ENCODE assay signal across 10 cellular contexts in the genomic region with DNA sequence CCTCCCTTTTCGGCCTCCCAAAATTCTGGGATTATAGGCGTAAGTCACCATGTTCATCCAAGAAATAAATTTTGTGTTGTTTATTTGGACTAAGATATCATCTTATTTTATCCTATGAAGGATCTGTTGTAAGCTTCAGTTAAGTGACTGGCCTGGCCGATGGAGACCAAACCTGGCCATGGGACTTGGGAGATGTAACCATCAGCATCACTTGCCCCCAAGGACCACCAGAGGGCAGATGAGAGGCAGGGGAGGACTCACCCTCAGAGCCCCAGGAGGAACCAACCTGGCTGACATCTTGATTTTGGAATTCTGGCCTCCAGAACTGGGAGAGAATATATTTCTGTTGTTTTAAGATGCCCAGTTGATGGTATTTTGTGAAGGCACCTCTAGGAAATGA.
DNase-seq lines count a peak whose midpoint lies in the region; ATAC-seq and TF ChIP-seq lines count a peak whose summit lies in the region.
"Had no signal": no experiment of that assay in that cellular context is flagged by ENCODE, and none has a peak within 500 bp of the region (broad histone marks: within the 10 kb centered on the region; RNA-seq: fewer than 3 reads in every experiment).

No MANE protein-coding gene starts in this region.

- H4K20me1 ChIP-seq in hepatocyte (ENCODE audit: insufficient read depth, poor library complexity, severe bottlenecking) = no peaks in the 10 kb centered on the region

- in situ Hi-C loops in GM13977 (cut with MboI; ENCODE audit: low pct_unique_long_range_greater_than_20kb, low sequenced_read_pairs, unreplicated experiment) = no loop called here

- H3K4me1 Mint-ChIP-seq in activated CD4-positive, alpha-beta T cell treated with anti-CD3 and anti-CD28 coated beads, Interleukin-2, amount 10 ng/mL, durations not matched to agents 24 days and 14 days = no peaks in the 10 kb centered on the region

- H3K4me1 ChIP-seq in hepatocyte (ENCODE audit: insufficient read depth) (no peaks in the 10 kb centered on the region), uterus (no peaks in the 10 kb centered on the region)

- intact Hi-C loops in activated CD4-positive, alpha-beta T cell treated with anti-CD3 and anti-CD28 coated beads, Interleukin-2, amount 10 ng/mL, durations not matched to agents 24 days and 14 days (cut with micrococcal nuclease) = no loop called here
- intact Hi-C loops in uterus (cut with DNase I; ENCODE audit: low total_unique reads) = no loop called here

- H3K9me2 ChIP-seq in hepatocyte (replicated peaks; ENCODE audit: insufficient read depth) = no peaks in the 10 kb centered on the region

- no peaks in the 10 kb centered on the region for H3K36me3 ChIP-seq in hepatocyte (replicated peaks; ENCODE audit: insufficient read depth, low read depth)
- no peaks in the 10 kb centered on the region for H3K36me3 ChIP-seq in uterus

- H3K4me3 Mint-ChIP-seq in activated CD4-positive, alpha-beta T cell treated with anti-CD3 and anti-CD28 coated beads, Interleukin-2, amount 10 ng/mL, durations not matched to agents 24 days and 14 days = no peak overlapping the region
- H3K4me3 Mint-ChIP-seq: naive thymus-derived CD8-positive, alpha-beta T cell; stimulated activated naive CD8-positive, alpha-beta T cell treated with anti-CD3 and anti-CD28 coated beads, Interleukin-15, Interleukin-2, amounts not matched to agents 100 ng/mL and 50 ng/mL, for 24 hours had no signal

- no peak overlapping the region for H3K4me3 ChIP-seq in hepatocyte
- H3K4me3 ChIP-seq in uterus = no peak overlapping the region

- H3K27ac Mint-ChIP-seq in activated CD4-positive, alpha-beta T cell treated with anti-CD3 and anti-CD28 coated beads, Interleukin-2, amount 10 ng/mL, durations not matched to agents 24 days and 14 days = no peak overlapping the region
- H3K27ac Mint-ChIP-seq: stimulated activated naive CD8-positive, alpha-beta T cell treated with anti-CD3 and anti-CD28 coated beads, Interleukin-15, Interleukin-2, amounts not matched to agents 100 ng/mL and 50 ng/mL, for 24 hours had no signal

- no peak overlapping the region for H3K4me2 ChIP-seq in hepatocyte

- H2AFZ ChIP-seq in hepatocyte = no peak overlapping the region

- WGBS in hepatocyte (ENCODE audit: low lambda C conversion rate, missing lambda C conversion rate) = 90% methylated on average over 3 of the region's 3 CpGs

- TF ChIP-seq CTCF in GM13977 (IDR thresholded peaks at IDR 0.05; ENCODE audit: extremely low read depth, insufficient read depth, missing control alignments) (peak; percentile 26), hepatocyte (IDR thresholded peaks at IDR 0.05; ENCODE audit: poor library complexity) (peak; percentile 28), uterus (IDR thresholded peaks at IDR 0.05) (no peak)

- peaks cover 2% of the 10 kb centered on the region for H3K27me3 Mint-ChIP-seq in activated CD4-positive, alpha-beta T cell treated with anti-CD3 and anti-CD28 coated beads, Interleukin-2, amount 10 ng/mL, durations not matched to agents 24 days and 14 days
- H3K27me3 Mint-ChIP-seq: naive thymus-derived CD8-positive, alpha-beta T cell; stimulated activated naive CD8-positive, alpha-beta T cell treated with anti-CD3 and anti-CD28 coated beads, Interleukin-15, Interleukin-2, amounts not matched to agents 100 ng/mL and 50 ng/mL, for 24 hours had no signal

- H3K27ac ChIP-seq in hepatocyte = no peak overlapping the region
- H3K27ac ChIP-seq in uterus = no peak overlapping the region

- no peak for TF ChIP-seq POLR2A in uterus (IDR thresholded peaks at IDR 0.05)

- H3K36me3 Mint-ChIP-seq in activated CD4-positive, alpha-beta T cell treated with anti-CD3 and anti-CD28 coated beads, Interleukin-2, amount 10 ng/mL, durations not matched to agents 24 days and 14 days (ENCODE audit: low read depth) = no peaks in the 10 kb centered on the region
- H3K36me3 Mint-ChIP-seq: naive thymus-derived CD8-positive, alpha-beta T cell had no signal

- H3K9me3 Mint-ChIP-seq in activated CD4-positive, alpha-beta T cell treated with anti-CD3 and anti-CD28 coated beads, Interleukin-2, amount 10 ng/mL, durations not matched to agents 24 days and 14 days = no peaks in the 10 kb centered on the region
- H3K9me3 Mint-ChIP-seq: naive thymus-derived CD8-positive, alpha-beta T cell; stimulated activated naive CD8-positive, alpha-beta T cell treated with anti-CD3 and anti-CD28 coated beads, Interleukin-15, Interleukin-2, amounts not matched to agents 100 ng/mL and 50 ng/mL, for 24 hours had no signal

- no peak for ATAC-seq in HG03520 (IDR thresholded peaks at IDR 0.05; ENCODE audit: unreplicated experiment)
- ATAC-seq: naive thymus-derived CD8-positive, alpha-beta T cell had no signal

- H3K27me3 ChIP-seq in hepatocyte (peaks cover 14% of the 10 kb centered on the region), uterus (no peaks in the 10 kb centered on the region)

- H3K79me2 ChIP-seq in hepatocyte = no peaks in the 10 kb centered on the region

- H3K9me3 ChIP-seq in hepatocyte (ENCODE audit: low read depth) (no peaks in the 10 kb centered on the region), uterus (no peaks in the 10 kb centered on the region)

- DNase-seq in COR-L47 (lab: John Stamatoyannopoulos, UW) (peak; percentile 28), GM13977 (ENCODE audit: low spot score) (no peak), RPMI8226 (peak; percentile 36), hepatocyte (ENCODE audit: low spot score) (peak; percentile 23), foreskin melanocyte (no peak), uterus (no peak)
- no peak for DNase-seq in activated CD4-positive, alpha-beta T cell treated with anti-CD3 and anti-CD28 coated beads, Interleukin-2, amount 10 ng/mL, durations not matched to agents 24 days and 14 days
- DNase-seq: naive thymus-derived CD8-positive, alpha-beta T cell had no signal

Comparison
In these comparisons a context has a peak if more than half of its experiments do, and no peak if none do; other contexts are left out.
1. DNase-seq: peak in COR-L47 (single experiment), RPMI8226 (single experiment) and hepatocyte (single experiment); none in GM13977 (single experiment), foreskin melanocyte (single experiment), activated CD4-positive, alpha-beta T cell treated with anti-CD3 and anti-CD28 coated beads, Interleukin-2, amount 10 ng/mL, durations not matched to agents 24 days and 14 days (single experiment) and uterus (0 of 2).
2. CTCF ChIP-seq: peak in GM13977 (single experiment) and hepatocyte (single experiment); none in uterus (0 of 4).